Comparison of ENCODE assay signal across 10 cellular contexts in genomic region chr14:61925043-61925442, GRCh38.
DNase-seq lines count a peak whose midpoint lies in the region; ATAC-seq, FAIRE-seq and TF ChIP-seq lines count a peak whose summit lies in the region.
"Had no signal": no experiment of that assay in that cellular context is flagged by ENCODE, and none has a peak within 500 bp of the region (broad histone marks: within the 10 kb centered on the region; RNA-seq: fewer than 3 reads in every experiment).

No MANE protein-coding gene starts in this region.

- H3K27me3 ChIP-seq in A673 (replicated peaks; ENCODE audit: insufficient read depth, low read depth, low read length, poor library complexity) (no peaks in the 10 kb centered on the region), OCI-LY1 (ENCODE audit: insufficient read depth, low read length) (no peaks in the 10 kb centered on the region)

- no peak overlapping the region for H3K4me2 ChIP-seq in OCI-LY1 (ENCODE audit: low read length)

- H3K4me1 ChIP-seq in A673 (ENCODE audit: insufficient read depth, low read length, poor library complexity, severe bottlenecking) = no peaks in the 10 kb centered on the region
- no peaks in the 10 kb centered on the region for H3K4me1 ChIP-seq in OCI-LY1 (ENCODE audit: insufficient read depth, low read length, severe bottlenecking)

- DNase-seq in A673 (ENCODE audit: low spot score) = peak; percentile 41
- DNase-seq in GM12891 (ENCODE audit: insufficient read length, low spot score) = no peak
- DNase-seq in head of caudate nucleus = peak in 30 of 42 donors; percentile 3 to 75 (median 30)
- DNase-seq in mucosa of gallbladder (ENCODE audit: low spot score) = no peak
- no peak for DNase-seq in NCI-H2029 (lab: John Stamatoyannopoulos, UW)
- DNase-seq: NK-92 treated with Interleukin-12 subunit alpha and Interleukin-12 subunit beta, amount 100 ng/mL, for 24 hours had no signal

- no peaks in the 10 kb centered on the region for H4K20me1 ChIP-seq in OCI-LY1 (ENCODE audit: insufficient read depth, low read length)

- H3K36me3 ChIP-seq in A673 (ENCODE audit: insufficient read depth, low read length, poor library complexity, severe bottlenecking) (no peaks in the 10 kb centered on the region), OCI-LY1 (ENCODE audit: insufficient read depth, low read length) (no peaks in the 10 kb centered on the region)

- no peak overlapping the region for H3K27ac ChIP-seq in A673 (ENCODE audit: low read depth, low read length, poor library complexity, severe bottlenecking)
- H3K27ac ChIP-seq in OCI-LY1 (ENCODE audit: low read depth, low read length, poor library complexity, severe bottlenecking) = no peak overlapping the region
- H3K27ac ChIP-seq: skin epidermis had no signal

- ATAC-seq in HG02840 (IDR thresholded peaks at IDR 0.05; ENCODE audit: low FRiP score, unreplicated experiment) (no peak), HG03139 (IDR thresholded peaks at IDR 0.05; ENCODE audit: unreplicated experiment) (no peak)

- peak; percentile 78 for FAIRE-seq in GM12891 (lab: Jason Lieb, UNC)

- BruUV-seq in A673 (replicated peaks; lab: Mats Ljungman, UMichigan) = no TSS peak

- TF ChIP-seq CTCF in A673 (conservative IDR thresholded peaks at IDR 0.05; ENCODE audit: low read depth, low read length) (peak; percentile 53), OCI-LY1 (IDR thresholded peaks at IDR 0.05; ENCODE audit: low read length) (peak; percentile 43; the same call in 1 of the 2 replicates)

- H3K9me3 ChIP-seq in A673 (ENCODE audit: low read depth, low read length, poor library complexity, severe bottlenecking) (no peaks in the 10 kb centered on the region), OCI-LY1 (ENCODE audit: low read length) (no peaks in the 10 kb centered on the region)

- H3K4me3 ChIP-seq in A673 (ENCODE audit: low read depth, low read length, poor library complexity, severe bottlenecking) = no peak overlapping the region
- no peak overlapping the region for H3K4me3 ChIP-seq in OCI-LY1 (ENCODE audit: low read depth, low read length, poor library complexity, severe bottlenecking)
- H3K4me3 ChIP-seq: skin epidermis had no signal

- no peaks in the 10 kb centered on the region for H3K9me2 ChIP-seq in OCI-LY1 (ENCODE audit: low read depth, low read length)

- no peaks in the 10 kb centered on the region for H3K79me2 ChIP-seq in OCI-LY1 (ENCODE audit: insufficient read depth, low read length)

- H3K9ac ChIP-seq in OCI-LY1 (ENCODE audit: low read length) = no peak overlapping the region

- CTCF ChIA-PET in A673 (lab: Charles Lee) = interaction anchor here (1.3 kb wide), 1 partner anchor 202 kb away, joined by 21 read pairs; no protein-coding TSS in a partner anchor

- no peak overlapping the region for H2AFZ ChIP-seq in OCI-LY1 (ENCODE audit: low read length)

- intact Hi-C loops in A673 (cut with micrococcal nuclease; ENCODE audit: unreplicated experiment) (loop anchor here (2.0 kb wide), 1 partner anchor 202 kb away; no protein-coding TSS in a partner anchor), head of caudate nucleus (cut with DNase I) (loop anchor here (2.0 kb wide), 1 partner anchor 202 kb away; no protein-coding TSS in a partner anchor)

- no peaks in the 10 kb centered on the region for H3F3A ChIP-seq in OCI-LY1 (ENCODE audit: insufficient read depth, low read length)

- POLR2A ChIA-PET in A673 (lab: Charles Lee; ENCODE audit: low non-redundant PET) = no interaction called here

- TF ChIP-seq POLR2A in GM12891 (IDR thresholded peaks at IDR 0.05; ENCODE audit: low read depth, low read length) = no peak

TF ChIP-seq in GM12891, 5 proteins besides CTCF, POLR2A, EP300 and RAD21:
- TF ChIP-seq SPI1 (IDR thresholded peaks at IDR 0.05; ENCODE audit: low read depth, low read length) (no peak), TAF1 (IDR thresholded peaks at IDR 0.05; ENCODE audit: low read depth, low read length) (no peak), POLR2AphosphoS5 (IDR thresholded peaks at IDR 0.05; ENCODE audit: low read depth, low read length) (no peak), PAX5 (IDR thresholded peaks at IDR 0.05; ENCODE audit: insufficient read depth, low read length, severe bottlenecking) (no peak), POU2F2 (IDR thresholded peaks at IDR 0.05; ENCODE audit: low read depth, low read length) (no peak)

Comparison
In these comparisons a context has a peak if more than half of its experiments do, and no peak if none do; other contexts are left out.
1. DNase-seq: peak in A673 (single experiment) and head of caudate nucleus (30 of 42); none in GM12891 (single experiment), mucosa of gallbladder (single experiment) and NCI-H2029 (single experiment).